In genomic region chr10:116723428-116724281, GRCh38 we compare ENCODE assay signal across 12 cellular contexts. TPM values are rescaled to one million over a fixed set of nuclear protein-coding genes. Genes with fewer than 3 reads are reported as not detected.
DNase-seq lines count a peak whose midpoint lies in the region; ATAC-seq and TF ChIP-seq lines count a peak whose summit lies in the region.
"Had no signal": no experiment of that assay in that cellular context is flagged by ENCODE, and none has a peak within 500 bp of the region (broad histone marks: within the 10 kb centered on the region; RNA-seq: fewer than 3 reads in every experiment).

No MANE protein-coding gene starts in this region.

- WGBS in mesenchymal stem cell = 92% methylated on average over 14 of the region's 15 CpGs

- no peaks in the 10 kb centered on the region for H3K9me3 ChIP-seq in DND-41 (ENCODE audit: insufficient read depth, low read length, severe bottlenecking)
- no peaks in the 10 kb centered on the region for H3K9me3 ChIP-seq in mesenchymal stem cell (ENCODE audit: control insufficient read depth, low read length)
- H3K9me3 ChIP-seq: suprapubic skin had no signal

- peaks cover 68 to 73% of the 10 kb centered on the region in 2 donors for H3K27me3 Mint-ChIP-seq in T-cell
- peaks cover 48% of the 10 kb centered on the region for H3K27me3 Mint-ChIP-seq in activated T-helper 1 cell treated with anti-CD3 and anti-CD28 coated beads, Interleukin-12 subunit alpha, Interleukin-12 subunit beta, Interleukin-2, Interleukin-4 antibody, amounts not matched to agents 30 ng/mL and 10 ng/mL and 1 ng/mL, durations not matched to agents 14 hours and 24 hours and 36 hours (ENCODE audit: insufficient read depth)

- H3K36me3 ChIP-seq in DND-41 (ENCODE audit: insufficient read depth, low read length) = no peaks in the 10 kb centered on the region
- H3K36me3 ChIP-seq in mesenchymal stem cell (ENCODE audit: control insufficient read depth in 1 of 2, insufficient read depth in 2 of 2, low read depth in 1 of 2, low read length in 2 of 2) = peaks cover 8 to 33% of the 10 kb centered on the region in 2 experiments
- H3K36me3 ChIP-seq: cardiac muscle cell, suprapubic skin had no signal

- H3K18ac ChIP-seq in mesenchymal stem cell (ENCODE audit: low read depth in 1 of 2, low read length in 2 of 2) = no peak overlapping the region

- no peak overlapping the region for H3K4ac ChIP-seq in mesenchymal stem cell (ENCODE audit: low read depth in 1 of 2, low read length in 2 of 2)

- no peaks in the 10 kb centered on the region for H3K9me3 Mint-ChIP-seq in T-cell
- H3K9me3 Mint-ChIP-seq in activated T-helper 1 cell treated with anti-CD3 and anti-CD28 coated beads, Interleukin-12 subunit alpha, Interleukin-12 subunit beta, Interleukin-2, Interleukin-4 antibody, amounts not matched to agents 30 ng/mL and 10 ng/mL and 1 ng/mL, durations not matched to agents 14 hours and 24 hours and 36 hours = no peaks in the 10 kb centered on the region
- H3K9me3 Mint-ChIP-seq: natural killer cell treated with Interleukin-12 subunit alpha and Interleukin-12 subunit beta and Interleukin-15 and Interleukin-18, amount 100 ng/mL, for 72 hours had no signal

- POLR2A ChIA-PET in T-cell (lab: Charles Lee) = interaction anchor here in 1 of 2 donors (0.9 kb wide), 1 partner anchor 12 kb away, joined by 5 read pairs; no protein-coding TSS in a partner anchor

- no peak overlapping the region for H2BK12ac ChIP-seq in mesenchymal stem cell (ENCODE audit: low read length in 2 of 2)

- no peak overlapping the region for H3K4me3 ChIP-seq in DND-41 (ENCODE audit: low read depth in 1 of 2, low read length in 2 of 2)
- no peak overlapping the region for H3K4me3 ChIP-seq in mesenchymal stem cell (ENCODE audit: insufficient read depth in 1 of 2, low read depth in 1 of 2, low read length in 2 of 2)
- H3K4me3 ChIP-seq: cardiac muscle cell, suprapubic skin had no signal

- CTCF ChIA-PET in T-cell (lab: Charles Lee) = interaction anchor here in 1 of 2 donors (0.6 to 1.2 kb wide), 2 partner anchors 65 to 456 kb away, joined by 3 to 5 read pairs; no protein-coding TSS in a partner anchor

- H3K27me3 ChIP-seq in DND-41 (ENCODE audit: insufficient read depth, low read length, poor library complexity) (peaks cover 20% of the 10 kb centered on the region), mesenchymal stem cell (ENCODE audit: control insufficient read depth in 1 of 2, insufficient read depth in 1 of 2, low read length in 2 of 2) (no peaks in the 10 kb centered on the region)
- H3K27me3 ChIP-seq: cardiac muscle cell, suprapubic skin had no signal

- no peak overlapping the region for H3K14ac ChIP-seq in mesenchymal stem cell (ENCODE audit: low read length in 2 of 2)

- H3K79me2 ChIP-seq in DND-41 (ENCODE audit: insufficient read depth, low read length) = no peaks in the 10 kb centered on the region

- peak overlapping the region; percentile 80 for H2AK5ac ChIP-seq in mesenchymal stem cell (ENCODE audit: low read length, severe bottlenecking)

- H3K27ac ChIP-seq in DND-41 (ENCODE audit: low read length) = no peak overlapping the region
- H3K27ac ChIP-seq in mesenchymal stem cell (ENCODE audit: low read length, poor library complexity, severe bottlenecking) = peak overlapping the region; percentile 98
- H3K27ac ChIP-seq in substantia nigra (ENCODE audit: low read depth, low read length, poor library complexity, severe bottlenecking) = no peak overlapping the region
- H3K27ac ChIP-seq: cardiac muscle cell, suprapubic skin had no signal

- H3K4me1 Mint-ChIP-seq in T-cell = peaks cover 44 to 53% (median 53%) of the 10 kb centered on the region in 3 donors
- peaks cover 12% of the 10 kb centered on the region for H3K4me1 Mint-ChIP-seq in activated T-helper 1 cell treated with anti-CD3 and anti-CD28 coated beads, Interleukin-12 subunit alpha, Interleukin-12 subunit beta, Interleukin-2, Interleukin-4 antibody, amounts not matched to agents 30 ng/mL and 10 ng/mL and 1 ng/mL, durations not matched to agents 14 hours and 24 hours and 36 hours (ENCODE audit: low read depth)

- H4K91ac ChIP-seq in mesenchymal stem cell (ENCODE audit: low read length) = no peak overlapping the region

- no peak overlapping the region for H3K23ac ChIP-seq in mesenchymal stem cell (ENCODE audit: low read length in 2 of 2)

- H2BK15ac ChIP-seq in mesenchymal stem cell (ENCODE audit: low read depth, poor library complexity, severe bottlenecking) = no peak overlapping the region

- TF ChIP-seq CTCF in DND-41 (IDR thresholded peaks at IDR 0.05; ENCODE audit: borderline replicate concordance, extremely low read depth, low read length, poor library complexity, severe bottlenecking) = no peak

- H3K36me3 Mint-ChIP-seq in T-cell = no peaks in the 10 kb centered on the region
- H3K36me3 Mint-ChIP-seq in activated T-helper 1 cell treated with anti-CD3 and anti-CD28 coated beads, Interleukin-12 subunit alpha, Interleukin-12 subunit beta, Interleukin-2, Interleukin-4 antibody, amounts not matched to agents 30 ng/mL and 10 ng/mL and 1 ng/mL, durations not matched to agents 14 hours and 24 hours and 36 hours (ENCODE audit: low read depth) = no peaks in the 10 kb centered on the region
- H3K36me3 Mint-ChIP-seq: natural killer cell treated with Interleukin-12 subunit alpha and Interleukin-12 subunit beta and Interleukin-15 and Interleukin-18, amount 100 ng/mL, for 72 hours had no signal

- H3K4me1 ChIP-seq in DND-41 (ENCODE audit: insufficient read depth, low read length) (peaks cover 15% of the 10 kb centered on the region), mesenchymal stem cell (ENCODE audit: control insufficient read depth, insufficient read depth, low read depth, low read length) (peaks cover 59% of the 10 kb centered on the region)
- H3K4me1 ChIP-seq: suprapubic skin had no signal

- H4K8ac ChIP-seq in mesenchymal stem cell (ENCODE audit: low read length) = no peak overlapping the region

- intact Hi-C loops in activated T-helper 1 cell treated with anti-CD3 and anti-CD28 coated beads, Interleukin-12 subunit alpha, Interleukin-12 subunit beta, Interleukin-2, Interleukin-4 antibody, amounts not matched to agents 30 ng/mL and 10 ng/mL and 1 ng/mL, durations not matched to agents 14 hours and 24 hours and 36 hours (cut with micrococcal nuclease) = no loop called here

- no peak overlapping the region for H3K27ac Mint-ChIP-seq in T-cell
- H3K27ac Mint-ChIP-seq in activated T-helper 1 cell treated with anti-CD3 and anti-CD28 coated beads, Interleukin-12 subunit alpha, Interleukin-12 subunit beta, Interleukin-2, Interleukin-4 antibody, amounts not matched to agents 30 ng/mL and 10 ng/mL and 1 ng/mL, durations not matched to agents 14 hours and 24 hours and 36 hours = no peak overlapping the region
- H3K27ac Mint-ChIP-seq: natural killer cell treated with Interleukin-12 subunit alpha and Interleukin-12 subunit beta and Interleukin-15 and Interleukin-18, amount 100 ng/mL, for 72 hours had no signal

- H2BK5ac ChIP-seq in mesenchymal stem cell (ENCODE audit: low read depth, low read length, poor library complexity, severe bottlenecking) = peak overlapping the region; percentile 57

- ATAC-seq in DND-41 (ENCODE audit: insufficient read depth, low read depth) (peak; percentile 98), T-cell (replicated peaks in 1 of 4) (peak; percentile 87 to 99 (median 94)), GM19467 (IDR thresholded peaks at IDR 0.05; ENCODE audit: unreplicated experiment) (no peak)
- ATAC-seq: left lobe of liver, right cardiac atrium had no signal

- no peak overlapping the region for H3K9ac ChIP-seq in DND-41 (ENCODE audit: low read depth, low read length)
- no peak overlapping the region for H3K9ac ChIP-seq in mesenchymal stem cell (ENCODE audit: low read length)

- H2BK120ac ChIP-seq in mesenchymal stem cell (ENCODE audit: low read depth, low read length) = no peak overlapping the region

- H3K4me2 ChIP-seq in DND-41 (ENCODE audit: insufficient read depth, low read length) = no peak overlapping the region
- H3K4me2 ChIP-seq in mesenchymal stem cell (ENCODE audit: low read length, poor library complexity, severe bottlenecking) = no peak overlapping the region

- H2AFZ ChIP-seq in DND-41 (ENCODE audit: low read depth, low read length) = no peak overlapping the region
- no peak overlapping the region for H2AFZ ChIP-seq in mesenchymal stem cell (ENCODE audit: low read depth, low read length)

- H3K79me1 ChIP-seq in mesenchymal stem cell (replicated peaks; ENCODE audit: low read length, poor library complexity, severe bottlenecking) = peaks cover 23% of the 10 kb centered on the region

- peaks cover 21% of the 10 kb centered on the region for H4K20me1 ChIP-seq in DND-41 (ENCODE audit: insufficient read depth, low read length)

- DNase-seq in DND-41 (peak; percentile 78), T-cell (peak in 32 of 34 experiments; percentile 21 to 77 (median 50)), mesenchymal stem cell (no peak), HK-2 (ENCODE audit: unreplicated experiment) (no peak), substantia nigra (lab: John Stamatoyannopoulos, UW) (no peak)
- peak; percentile 28 for DNase-seq in activated T-helper 1 cell treated with anti-CD3 and anti-CD28 coated beads, Interleukin-12 subunit alpha, Interleukin-12 subunit beta, Interleukin-2, Interleukin-4 antibody, amounts not matched to agents 30 ng/mL and 10 ng/mL and 1 ng/mL, durations not matched to agents 14 hours and 24 hours and 36 hours (ENCODE audit: low spot score)
- DNase-seq: right cardiac atrium had no signal

- H3K4me3 Mint-ChIP-seq in T-cell = peak overlapping the region; percentile 25 to 66 (median 37)
- no peak overlapping the region for H3K4me3 Mint-ChIP-seq in activated T-helper 1 cell treated with anti-CD3 and anti-CD28 coated beads, Interleukin-12 subunit alpha, Interleukin-12 subunit beta, Interleukin-2, Interleukin-4 antibody, amounts not matched to agents 30 ng/mL and 10 ng/mL and 1 ng/mL, durations not matched to agents 14 hours and 24 hours and 36 hours
- H3K4me3 Mint-ChIP-seq: natural killer cell treated with Interleukin-12 subunit alpha and Interleukin-12 subunit beta and Interleukin-15 and Interleukin-18, amount 100 ng/mL, for 72 hours had no signal

RNA-seq across cellular contexts. Expression of gene HSPA12A, which starts 18.7 kb away (rescaled TPM):
- total RNA-seq in T-cell = under 1 TPM; 0.26 to 0.89 (median 0.53) TPM
- total RNA-seq in activated T-helper 1 cell treated with anti-CD3 and anti-CD28 coated beads, Interleukin-12 subunit alpha, Interleukin-12 subunit beta, Interleukin-2, Interleukin-4 antibody, amounts not matched to agents 30 ng/mL and 10 ng/mL and 1 ng/mL, durations not matched to agents 14 hours and 24 hours and 36 hours = 0.05 TPM in 1 of 2 replicates, not detected in the other
- polyA plus RNA-seq in mesenchymal stem cell (2013, experiment 1 of 2) = 3.9 TPM
- 3.8 TPM for polyA plus RNA-seq in mesenchymal stem cell (2013, experiment 2 of 2)

Comparison
In these comparisons a context has a peak if more than half of its experiments do, and no peak if none do; other contexts are left out.
1. DNase-seq: peak in DND-41 (single experiment), T-cell (32 of 34) and activated T-helper 1 cell treated with anti-CD3 and anti-CD28 coated beads, Interleukin-12 subunit alpha, Interleukin-12 subunit beta, Interleukin-2, Interleukin-4 antibody, amounts not matched to agents 30 ng/mL and 10 ng/mL and 1 ng/mL, durations not matched to agents 14 hours and 24 hours and 36 hours (single experiment); none in mesenchymal stem cell (single experiment), HK-2 (single experiment) and substantia nigra (0 of 49).